Comparison of ENCODE assay signal across 12 cellular contexts in the genomic region with DNA sequence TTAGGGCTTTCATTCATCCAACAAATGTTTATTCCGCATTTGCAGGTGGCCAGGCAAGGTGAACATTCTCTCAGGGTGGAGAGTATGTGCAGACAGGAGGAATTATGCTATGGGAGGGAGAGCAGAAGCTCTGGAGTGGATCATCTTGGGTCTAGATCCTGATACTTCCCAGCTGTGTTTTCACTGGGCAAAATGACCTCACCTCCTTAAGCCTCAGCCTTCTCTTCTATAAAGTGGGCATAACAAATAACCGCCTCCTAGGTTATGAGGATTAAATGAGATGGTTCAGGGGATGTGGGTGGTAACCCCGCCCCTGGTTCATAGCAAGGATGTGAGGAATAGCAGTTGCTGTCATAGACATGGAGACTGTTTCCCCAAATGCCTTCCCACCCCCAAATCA. TPM values are rescaled to one million over a fixed set of nuclear protein-coding genes. Genes with fewer than 3 reads are reported as not detected.
A peak's percentile ranks its signal among the peaks of the same experiment; 100 is the strongest.
DNase-seq lines count a peak whose midpoint lies in the region; ATAC-seq and TF ChIP-seq lines count a peak whose summit lies in the region.
"Had no signal": no experiment of that assay in that cellular context is flagged by ENCODE, and none has a peak within 500 bp of the region (broad histone marks: within the 10 kb centered on the region; RNA-seq: fewer than 3 reads in every experiment).

No MANE protein-coding gene starts in this region.

- H4K20me1 ChIP-seq in PC-9 (ENCODE audit: insufficient read depth): no peaks in the 10 kb centered on the region

- H3K4me2 ChIP-seq in PC-9: peak overlapping the region; percentile 88

- TF ChIP-seq CTCF in AG04450 (IDR thresholded peaks at IDR 0.05; ENCODE audit: low read depth, low read length) (no peak), PC-9 (conservative IDR thresholded peaks at IDR 0.05) (no peak)

- H3K36me3 ChIP-seq in PC-9 (ENCODE audit: low read depth): no peaks in the 10 kb centered on the region
- no peaks in the 10 kb centered on the region for H3K36me3 ChIP-seq in naive thymus-derived CD4-positive, alpha-beta T cell (ENCODE audit: control insufficient read depth in 2 of 3, insufficient read depth in 3 of 3, low read length in 3 of 3)

- peak overlapping the region; percentile 82; the same call in 1 of the 2 replicates for H2AFZ ChIP-seq in PC-9

- H3K27me3 ChIP-seq in AG04450 (ENCODE audit: control insufficient read depth, insufficient read depth, low read length) (peaks cover 11% of the 10 kb centered on the region), PC-9 (ENCODE audit: insufficient read depth, low read depth) (no peaks in the 10 kb centered on the region)
- peaks cover 0 to 5% of the 10 kb centered on the region in 2 donors for H3K27me3 ChIP-seq in naive thymus-derived CD4-positive, alpha-beta T cell (ENCODE audit: control insufficient read depth in 2 of 2, insufficient read depth in 2 of 2, low read length in 2 of 2)

- H3K4me3 Mint-ChIP-seq in naive thymus-derived CD4-positive, alpha-beta T cell: peak overlapping the region in 8 of 10 donors; percentile 21 to 68 (median 58)
- no peak overlapping the region for H3K4me3 Mint-ChIP-seq in activated T-cell treated with anti-CD3 and anti-CD28 coated beads, Interleukin-2, amount 50 U/mL, for 4 hours

- H3K9me2 ChIP-seq in PC-9 (ENCODE audit: insufficient read depth): no peaks in the 10 kb centered on the region

- H3K9me3 Mint-ChIP-seq in naive thymus-derived CD4-positive, alpha-beta T cell: peaks cover 0 to 6% (median 0%) of the 10 kb centered on the region in 11 donors
- no peaks in the 10 kb centered on the region for H3K9me3 Mint-ChIP-seq in activated T-cell treated with anti-CD3 and anti-CD28 coated beads, Interleukin-2, amount 50 U/mL, for 4 hours
- H3K9me3 Mint-ChIP-seq: activated CD8-positive, alpha-beta T cell treated with anti-CD3 and anti-CD28 coated beads for 36 hours; stimulated activated naive CD8-positive, alpha-beta T cell treated with anti-CD3 and anti-CD28 coated beads, Interleukin-15, amount 100 ng/mL, for 72 hours had no signal

- H3K4me1 Mint-ChIP-seq in naive thymus-derived CD4-positive, alpha-beta T cell: peaks cover 8 to 34% (median 26%) of the 10 kb centered on the region in 7 donors
- peaks cover 25% of the 10 kb centered on the region for H3K4me1 Mint-ChIP-seq in activated T-cell treated with anti-CD3 and anti-CD28 coated beads, Interleukin-2, amount 50 U/mL, for 4 hours (ENCODE audit: low read depth)

- H3F3A ChIP-seq in PC-9 (ENCODE audit: insufficient read depth, low read depth): no peaks in the 10 kb centered on the region

- CTCF ChIA-PET in AG04450 (lab: Charles Lee): interaction anchor here (0.5 to 4.1 kb wide), 27 partner anchors 8 to 280 kb away, joined by 3 to 65 read pairs (median 4); no protein-coding TSS in a partner anchor
- CTCF ChIA-PET in PC-9 (lab: Charles Lee): interaction anchor here (0.6 kb wide), 2 partner anchors 69 to 874 kb away, joined by 9 to 10 read pairs; no protein-coding TSS in a partner anchor
- CTCF ChIA-PET in naive thymus-derived CD4-positive, alpha-beta T cell (lab: Charles Lee): no interaction called here

- H3K27ac Mint-ChIP-seq in naive thymus-derived CD4-positive, alpha-beta T cell: no peak overlapping the region
- H3K27ac Mint-ChIP-seq: activated CD8-positive, alpha-beta T cell treated with anti-CD3 and anti-CD28 coated beads for 36 hours; stimulated activated naive CD8-positive, alpha-beta T cell treated with anti-CD3 and anti-CD28 coated beads, Interleukin-15, amount 100 ng/mL, for 72 hours had no signal

- H3K36me3 Mint-ChIP-seq in naive thymus-derived CD4-positive, alpha-beta T cell: peaks cover 0 to 5% (median 0%) of the 10 kb centered on the region in 5 donors
- no peaks in the 10 kb centered on the region for H3K36me3 Mint-ChIP-seq in activated T-cell treated with anti-CD3 and anti-CD28 coated beads, Interleukin-2, amount 50 U/mL, for 4 hours (ENCODE audit: insufficient read depth)

- intact Hi-C loops in PC-9 (cut with micrococcal nuclease; ENCODE audit: unreplicated experiment): loop anchor here (1.0 to 10.0 kb wide), 5 partner anchors 24 to 373 kb away; partner anchors contain the start of genes CASP9 and DNAJC16
- intact Hi-C loops in naive thymus-derived CD4-positive, alpha-beta T cell (cut with micrococcal nuclease): loop anchor here in 1 of 2 donors (1.0 kb wide), 1 partner anchor 120 kb away; no protein-coding TSS in a partner anchor

- peaks cover 12% of the 10 kb centered on the region for H3K79me2 ChIP-seq in PC-9 (ENCODE audit: low read depth)

- ATAC-seq in naive thymus-derived CD4-positive, alpha-beta T cell: no peak
- no peak for ATAC-seq in activated T-cell treated with anti-CD3 and anti-CD28 coated beads, Interleukin-2, amount 50 U/mL, for 4 hours
- ATAC-seq: activated CD8-positive, alpha-beta T cell treated with anti-CD3 and anti-CD28 coated beads for 36 hours; stimulated activated naive CD8-positive, alpha-beta T cell treated with anti-CD3 and anti-CD28 coated beads, Interleukin-15, amount 100 ng/mL, for 72 hours had no signal

- H3K4me3 ChIP-seq in AG04450 (ENCODE audit: low read depth, low read length): peak overlapping the region; percentile 41
- peak overlapping the region; percentile 68 for H3K4me3 ChIP-seq in PC-9
- no peak overlapping the region for H3K4me3 ChIP-seq in naive thymus-derived CD4-positive, alpha-beta T cell (ENCODE audit: low read length)
- H3K4me3 ChIP-seq: mucosa of descending colon had no signal

- no TSS peak for BruUV-seq in PC-9 (replicated peaks; lab: Mats Ljungman, UMichigan)

- H3K4me1 ChIP-seq in PC-9 (replicated peaks; ENCODE audit: insufficient read depth): no peaks in the 10 kb centered on the region
- peaks cover 4 to 8% of the 10 kb centered on the region in 2 donors for H3K4me1 ChIP-seq in naive thymus-derived CD4-positive, alpha-beta T cell (ENCODE audit: control insufficient read depth in 2 of 2, insufficient read depth in 2 of 2, low read length in 2 of 2)

- peaks cover 48 to 77% (median 55%) of the 10 kb centered on the region in 5 donors for H3K27me3 Mint-ChIP-seq in naive thymus-derived CD4-positive, alpha-beta T cell
- peaks cover 64% of the 10 kb centered on the region for H3K27me3 Mint-ChIP-seq in activated T-cell treated with anti-CD3 and anti-CD28 coated beads, Interleukin-2, amount 50 U/mL, for 4 hours (ENCODE audit: low read depth)

- H3K9me3 ChIP-seq in AG04450 (ENCODE audit: control insufficient read depth, insufficient read depth, low read length): no peaks in the 10 kb centered on the region; the same call in 1 of the 2 replicates
- H3K9me3 ChIP-seq in PC-9 (ENCODE audit: insufficient read depth, low read depth): no peaks in the 10 kb centered on the region
- H3K9me3 ChIP-seq in naive thymus-derived CD4-positive, alpha-beta T cell (ENCODE audit: control insufficient read depth in 2 of 3, low read length in 3 of 3): no peaks in the 10 kb centered on the region
- H3K9me3 ChIP-seq: mucosa of descending colon had no signal

- DNase-seq in AG04450 (ENCODE audit: low read depth, low spot score) (no peak), PC-9 (no peak), epithelial cell of prostate (ENCODE audit: low read depth, low spot score) (no peak), UCSD-AML1 (lab: John Stamatoyannopoulos, UW; ENCODE audit: unreplicated experiment) (no peak), NCI-H1092 treated with DMSO at 0.1 percent for 48 hours (lab: John Stamatoyannopoulos, UW) (no peak), caudate nucleus (lab: John Stamatoyannopoulos, UW) (no peak)
- no peak for DNase-seq in naive thymus-derived CD4-positive, alpha-beta T cell
- no peak for DNase-seq in activated T-cell treated with anti-CD3 and anti-CD28 coated beads, Interleukin-2, amount 50 U/mL, for 4 hours
- DNase-seq: stimulated activated CD4-positive, alpha-beta T cell treated with anti-CD3 and anti-CD28 coated beads, Interleukin-1b, Interleukin-23, amount 100 ng/mL, for 48 hours; stimulated activated naive CD8-positive, alpha-beta T cell treated with anti-CD3 and anti-CD28 coated beads, Interleukin-15, amount 100 ng/mL, for 72 hours had no signal

- POLR2A ChIA-PET in AG04450 (lab: Yijun Ruan, JAX): interaction anchor here (0.6 kb wide), 2 partner anchors 23 to 309 kb away, joined by 3 to 7 read pairs; no protein-coding TSS in a partner anchor
- POLR2A ChIA-PET in PC-9 (lab: Charles Lee; ENCODE audit: unreplicated experiment): interaction anchor here (0.6 to 0.7 kb wide), 2 partner anchors 9 to 27 kb away, joined by 10 to 24 read pairs; no protein-coding TSS in a partner anchor
- POLR2A ChIA-PET in naive thymus-derived CD4-positive, alpha-beta T cell (lab: Charles Lee): no interaction called here

- H3K27ac ChIP-seq in AG04450 (ENCODE audit: low read depth, low read length) (peak overlapping the region; percentile 39), PC-9 (no peak overlapping the region), epithelial cell of prostate (peak overlapping the region; percentile 96), caudate nucleus (ENCODE audit: low read depth, low read length) (no peak overlapping the region)
- no peak overlapping the region for H3K27ac ChIP-seq in naive thymus-derived CD4-positive, alpha-beta T cell (ENCODE audit: low read depth, low read length)

RNA-seq across cellular contexts. Expression of gene TMEM51, which starts 1.7 kb away (rescaled TPM):
- polyA plus RNA-seq in AG04450 (2011; rRNA removed): 25.5 and 28.6 TPM in 2 replicates
- polyA minus RNA-seq in AG04450 (2011; rRNA and poly(A)+ RNA removed): 9.0 and 13.6 TPM in 2 replicates
- total RNA-seq in PC-9 (2021): 11.7 and 12.7 TPM in 2 replicates
- total RNA-seq in naive thymus-derived CD4-positive, alpha-beta T cell: under 1 TPM in 4 of 5 experiments, not detected in 1; 0.16 to 0.79 (median 0.56) TPM
- not detected for polyA plus RNA-seq in naive thymus-derived CD4-positive, alpha-beta T cell
- under 1 TPM in 1 of 3 donors, not detected in 2; 0.27 TPM for total RNA-seq in activated T-cell treated with anti-CD3 and anti-CD28 coated beads, Interleukin-2, amount 50 U/mL, for 4 hours
- total RNA-seq: activated CD8-positive, alpha-beta T cell treated with anti-CD3 and anti-CD28 coated beads for 36 hours had no signal

Comparison
In these comparisons a context has a peak if more than half of its experiments do, and no peak if none do; other contexts are left out.
1. H3K27ac ChIP-seq: peak in AG04450 (single experiment) and epithelial cell of prostate (single experiment); none in PC-9 (single experiment), naive thymus-derived CD4-positive, alpha-beta T cell (single experiment) and caudate nucleus (single experiment).